19 cellular contexts compared by ENCODE assay signal in the genomic region with DNA sequence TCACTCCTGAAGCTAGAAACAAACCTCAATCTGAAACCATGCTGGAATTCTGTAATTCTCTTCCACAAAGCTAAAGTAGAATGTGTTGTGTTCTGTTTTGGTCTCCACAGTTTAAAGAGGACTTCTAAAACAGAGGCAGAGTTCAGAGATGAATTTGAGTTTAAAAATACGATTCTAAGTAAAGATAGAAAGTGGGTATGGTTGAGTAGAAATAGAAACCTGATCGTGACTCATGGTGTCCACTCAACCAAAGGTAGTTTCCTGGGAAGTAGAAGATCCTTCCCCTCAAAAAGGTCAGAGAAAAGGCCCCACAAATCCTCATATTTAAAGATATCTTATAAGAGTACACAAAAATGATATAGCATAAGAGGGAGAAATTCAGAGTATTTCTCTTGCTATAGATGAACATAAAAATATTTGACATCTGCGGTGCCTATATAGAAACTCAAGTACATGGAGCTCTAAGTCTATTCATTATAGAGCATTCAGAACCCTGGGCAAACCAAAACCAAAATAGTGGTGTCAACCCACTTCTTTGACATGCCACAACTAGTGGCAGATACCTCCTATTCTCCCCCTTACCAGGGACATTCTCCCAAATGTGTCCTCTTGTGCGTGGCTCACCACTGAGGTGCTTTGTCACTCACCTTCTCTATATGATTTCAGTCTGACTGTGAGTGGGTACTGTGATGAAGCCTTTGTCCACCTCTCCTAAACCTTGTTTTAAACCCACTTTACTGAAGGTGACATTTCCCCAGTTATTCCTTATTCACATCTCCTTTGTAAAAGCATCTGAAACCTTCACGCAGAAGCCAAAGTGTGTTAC.
DNase-seq lines count a peak whose midpoint lies in the region; ATAC-seq and TF ChIP-seq lines count a peak whose summit lies in the region.
"Had no signal": no experiment of that assay in that cellular context is flagged by ENCODE, and none has a peak within 500 bp of the region (broad histone marks: within the 10 kb centered on the region; RNA-seq: fewer than 3 reads in every experiment).

No MANE protein-coding gene starts in this region.

- 88 to 91% (median 88%) methylated on average over 5 of the region's 5 CpGs for WGBS in psoas muscle, 3 donors

- H3K4me3 ChIP-seq in psoas muscle: no peak overlapping the region
- H3K4me3 ChIP-seq: hepatocyte, lower lobe of right lung, tibial nerve had no signal

- DNase-seq in kidney glomerular epithelial cell (lab: John Stamatoyannopoulos, UW) (peak; percentile 4), psoas muscle (no peak), middle frontal gyrus (ENCODE audit: extremely low spot score, low spot score) (no peak)
- DNase-seq: AML-193; DND-41; H7; islet precursor cell; lower lobe of right lung; NCI-H2107; NCI-H524; right cardiac atrium; stimulated activated CD4-positive, alpha-beta T cell treated with anti-CD3 and anti-CD28 coated beads, Interleukin-15, amount 100 ng/mL, for 24 hours; SW 1271 had no signal

- no peaks in the 10 kb centered on the region for H3K36me3 ChIP-seq in psoas muscle (ENCODE audit: insufficient read depth in 1 of 2, low read depth in 1 of 2)
- H3K36me3 ChIP-seq: lower lobe of right lung, tibial nerve had no signal

- TF ChIP-seq CTCF in psoas muscle (IDR thresholded peaks at IDR 0.05): no peak

- H3K9me3 ChIP-seq in psoas muscle: no peaks in the 10 kb centered on the region
- H3K9me3 ChIP-seq: lower lobe of right lung, tibial nerve had no signal

- intact Hi-C loops in psoas muscle (cut with DNase I): no loop called here

- H3K4me1 ChIP-seq in psoas muscle: peaks cover 8% of the 10 kb centered on the region

- H3K27me3 ChIP-seq in psoas muscle (ENCODE audit: insufficient read depth in 3 of 3, low read length in 2 of 3): no peaks in the 10 kb centered on the region
- H3K27me3 ChIP-seq: hepatocyte, tibial nerve had no signal

- no peak overlapping the region for H3K27ac ChIP-seq in psoas muscle
- H3K27ac ChIP-seq: hepatocyte, lower lobe of right lung, tibial nerve had no signal

- ATAC-seq in GM18511 (IDR thresholded peaks at IDR 0.05; ENCODE audit: unreplicated experiment) (peak; percentile 31), GM19351 (IDR thresholded peaks at IDR 0.05; ENCODE audit: unreplicated experiment) (peak; percentile 30), HG03108 (IDR thresholded peaks at IDR 0.05; ENCODE audit: unreplicated experiment) (peak; percentile 41), GM19455 (IDR thresholded peaks at IDR 0.05; ENCODE audit: unreplicated experiment) (no peak), psoas muscle (no peak)
- ATAC-seq: lower lobe of right lung, right cardiac atrium had no signal

Comparison
In these comparisons a context has a peak if more than half of its experiments do, and no peak if none do; other contexts are left out.
1. ATAC-seq: peak in GM18511 (single experiment), GM19351 (single experiment) and HG03108 (single experiment); none in GM19455 (single experiment) and psoas muscle (0 of 4).